In genomic region chr1:16215882-16216753, GRCh38 we compare ENCODE assay signal across 8 cellular contexts. TPM values are rescaled to one million over a fixed set of nuclear protein-coding genes. Genes with fewer than 3 reads are reported as not detected.
DNase-seq lines count a peak whose midpoint lies in the region; ATAC-seq and TF ChIP-seq lines count a peak whose summit lies in the region.

No MANE protein-coding gene starts in this region.

- no peak for TF ChIP-seq CTCF in right lobe of liver (IDR thresholded peaks at IDR 0.05)

- H3K36me3 ChIP-seq in right lobe of liver = no peaks in the 10 kb centered on the region

- H3K9me3 ChIP-seq in right lobe of liver = no peaks in the 10 kb centered on the region

- ATAC-seq in right lobe of liver = peak in 3 of 4 donors; percentile 6 to 29 (median 24)
- no peak for ATAC-seq in GM18867 (IDR thresholded peaks at IDR 0.05; ENCODE audit: unreplicated experiment)

- no peak for TF ChIP-seq POLR2A in right lobe of liver (IDR thresholded peaks at IDR 0.05)

- H3K27me3 ChIP-seq in right lobe of liver = no peaks in the 10 kb centered on the region

- H3K4me1 ChIP-seq in right lobe of liver = peaks cover 0 to 11% (median 0%) of the 10 kb centered on the region in 4 donors

- no peak overlapping the region for H3K27ac ChIP-seq in right lobe of liver

- 30% methylated on average over 10 of the region's 33 CpGs for WGBS in right lobe of liver (ENCODE audit: insufficient coverage, low coverage, low lambda C conversion rate, missing lambda C conversion rate)

- intact Hi-C loops in right lobe of liver (cut with DNase I) = no loop called here

- peak; percentile 33 to 78 for DNase-seq in NCI-H524 (lab: John Stamatoyannopoulos, UW)
- DNase-seq in NCI-H524 treated with DMSO at 0.1 percent for 48 hours (lab: John Stamatoyannopoulos, UW) = no peak
- DNase-seq in NCI-H2196 (lab: John Stamatoyannopoulos, UW; ENCODE audit: unreplicated experiment) = peak; percentile 86
- DNase-seq in activated CD4-positive, alpha-beta T cell treated with anti-CD3 and anti-CD28 coated beads, Interleukin-2, amount 50 U/mL, for 48 hours = peak; percentile 72 to 80
- peak; percentile 48 for DNase-seq in effector CD4-positive, alpha-beta T cell
- DNase-seq in right lobe of liver = peak; percentile 66 to 80 (median 74)
- DNase-seq in stimulated activated CD4-positive, alpha-beta T cell treated with anti-CD3 and anti-CD28 coated beads, Interleukin-2, amount 100 ng/mL, for 48 hours = peak; percentile 50 to 60

- peak overlapping the region; percentile 47 to 53 (median 47) for H3K4me3 ChIP-seq in right lobe of liver

RNA-seq across cellular contexts. Expression of gene ARHGEF19, which starts 3.7 kb away (rescaled TPM):
- 1 to 10 TPM in 4 of 6 experiments, under 1 TPM in 2; 0.31 to 2.8 (median 1.5) TPM for total RNA-seq in right lobe of liver

RNA-seq across cellular contexts. Expression of gene CPLANE2, which starts 20.9 kb away (rescaled TPM):
- total RNA-seq in right lobe of liver = 1 to 10 TPM; 2.2 to 4.4 (median 3.1) TPM
